In the genomic region with DNA sequence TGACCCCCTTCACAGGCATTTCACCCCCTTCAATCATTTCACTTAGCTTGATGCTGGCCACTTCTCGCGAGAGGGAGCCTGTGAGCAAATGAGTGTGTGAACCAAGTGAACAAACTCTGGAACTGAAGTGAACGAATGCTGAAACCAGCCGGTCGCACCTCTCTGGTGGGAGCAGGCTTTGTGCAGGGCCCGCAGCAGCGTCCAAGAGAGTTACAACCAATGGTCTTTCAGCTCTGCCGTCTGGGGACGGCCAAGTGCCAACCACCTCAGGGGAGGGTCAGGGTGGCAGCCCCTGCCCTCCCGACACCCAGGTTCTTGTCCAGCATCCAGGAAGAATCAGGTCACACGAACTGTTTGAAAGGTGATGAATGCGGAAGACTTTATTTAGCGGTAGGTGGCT, we compare ENCODE assay signal across 1 cellular context.
TF ChIP-seq lines count a peak whose summit lies in the region.

No MANE protein-coding gene starts in this region.

TF ChIP-seq in K562, 482 proteins besides CTCF, POLR2A, EP300 and RAD21:
- no peak for TF ChIP-seq ARID3B (CRISPR knock-in tag; IDR thresholded peaks at IDR 0.05; ENCODE audit: borderline replicate concordance)
- no peak for TF ChIP-seq ZNF239 (CRISPR knock-in tag; IDR thresholded peaks at IDR 0.05)
- TF ChIP-seq HDAC1 (IDR thresholded peaks at IDR 0.05) = no peak
- TF ChIP-seq PYGO2 (tag; IDR thresholded peaks at IDR 0.05) = no peak
- TF ChIP-seq PTRF (tag; IDR thresholded peaks at IDR 0.05) = no peak
- TF ChIP-seq ZNF143 (CRISPR knock-in tag; IDR thresholded peaks at IDR 0.05) = no peak
- TF ChIP-seq, protein P1, sequence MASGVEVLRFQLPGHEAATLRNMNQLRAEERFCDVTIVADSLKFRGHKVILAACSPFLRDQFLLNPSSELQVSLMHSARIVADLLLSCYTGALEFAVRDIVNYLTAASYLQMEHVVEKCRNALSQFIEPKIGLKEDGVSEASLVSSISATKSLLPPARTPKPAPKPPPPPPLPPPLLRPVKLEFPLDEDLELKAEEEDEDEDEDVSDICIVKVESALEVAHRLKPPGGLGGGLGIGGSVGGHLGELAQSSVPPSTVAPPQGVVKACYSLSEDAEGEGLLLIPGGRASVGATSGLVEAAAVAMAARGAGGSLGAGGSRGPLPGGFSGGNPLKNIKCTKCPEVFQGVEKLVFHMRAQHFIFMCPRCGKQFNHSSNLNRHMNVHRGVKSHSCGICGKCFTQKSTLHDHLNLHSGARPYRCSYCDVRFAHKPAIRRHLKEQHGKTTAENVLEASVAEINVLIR (CRISPR knock-in tag; IDR thresholded peaks at IDR 0.05) = no peak
- no peak for TF ChIP-seq C11orf30 (IDR thresholded peaks at IDR 0.05; ENCODE audit: low read depth)
- TF ChIP-seq CC2D1A (IDR thresholded peaks at IDR 0.05) = no peak
- no peak for TF ChIP-seq NCOR1 (IDR thresholded peaks at IDR 0.05)
- TF ChIP-seq SAFB (IDR thresholded peaks at IDR 0.05; ENCODE audit: borderline replicate concordance, low read depth, low read length) = no peak
- TF ChIP-seq SNIP1 (IDR thresholded peaks at IDR 0.05; ENCODE audit: low read depth) = no peak
- TF ChIP-seq NBN (IDR thresholded peaks at IDR 0.05; ENCODE audit: low read depth) = no peak
- no peak for TF ChIP-seq ZNF408 (CRISPR knock-in tag; IDR thresholded peaks at IDR 0.05; ENCODE audit: low read depth)
- no peak for TF ChIP-seq ZNF253 (CRISPR knock-in tag; conservative IDR thresholded peaks at IDR 0.05)
- no peak for TF ChIP-seq ZNF3 (CRISPR knock-in tag; IDR thresholded peaks at IDR 0.05)
- TF ChIP-seq FOXJ3 (CRISPR knock-in tag; IDR thresholded peaks at IDR 0.05) = no peak
